ENCODE assay signal across 18 cellular contexts in the genomic region with DNA sequence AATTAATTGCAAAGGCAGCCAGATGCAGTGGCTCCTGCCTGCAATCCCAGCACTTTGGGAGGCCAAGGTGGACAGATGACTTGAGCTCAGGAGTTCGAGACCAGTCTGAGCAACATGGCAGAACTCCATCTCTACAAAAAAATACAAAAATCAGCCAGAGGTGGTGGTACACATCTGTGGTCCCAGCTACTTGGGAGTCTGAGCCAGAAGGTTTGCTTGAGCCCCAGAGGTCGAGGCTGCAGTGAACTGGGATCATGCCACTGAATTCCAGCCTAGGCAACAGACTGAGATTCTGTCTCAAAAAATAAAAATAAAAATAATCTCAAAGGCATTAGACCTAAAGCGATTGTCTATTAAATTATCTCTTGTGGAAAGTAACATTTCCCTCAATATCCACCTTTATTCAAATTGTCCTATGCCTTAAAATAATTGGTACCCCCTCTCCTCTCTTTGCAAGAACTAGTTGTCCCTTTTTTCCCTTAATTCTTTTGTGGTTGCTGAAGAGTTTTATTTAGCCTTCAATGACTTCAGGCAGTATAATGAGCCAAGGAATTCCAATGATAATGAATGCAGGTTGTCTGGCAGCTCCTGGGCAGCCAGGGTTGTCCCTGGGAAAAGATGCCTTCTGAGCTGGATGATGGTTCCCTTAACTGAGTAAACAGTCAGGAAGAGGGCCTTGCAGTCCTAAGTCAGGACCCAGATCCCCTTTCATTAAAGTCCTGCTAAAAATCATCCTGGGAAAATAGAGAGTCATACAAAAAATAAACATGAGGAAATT. TPM values are rescaled to one million over a fixed set of nuclear protein-coding genes. Genes with fewer than 3 reads are reported as not detected.
DNase-seq lines count a peak whose midpoint lies in the region; ATAC-seq and TF ChIP-seq lines count a peak whose summit lies in the region.
"Had no signal": no experiment of that assay in that cellular context is flagged by ENCODE, and none has a peak within 500 bp of the region (broad histone marks: within the 10 kb centered on the region; RNA-seq: fewer than 3 reads in every experiment).

No MANE protein-coding gene starts in this region.

- H3K79me2 ChIP-seq in neural progenitor cell (ENCODE audit: low read depth) (no peaks in the 10 kb centered on the region), MM.1S (ENCODE audit: low read length) (no peaks in the 10 kb centered on the region)

- no peak overlapping the region for H3K4me3 Mint-ChIP-seq in neural progenitor cell
- no peak overlapping the region for H3K4me3 Mint-ChIP-seq in natural killer cell
- H3K4me3 Mint-ChIP-seq: activated CD8-positive, alpha-beta T cell treated with anti-CD3 and anti-CD28 coated beads, Interleukin-2, amount 10 ng/mL, durations not matched to agents 7 days and 5 days; activated naive CD8-positive, alpha-beta T cell treated with anti-CD3 and anti-CD28 coated beads, Interleukin-2, amount 50 U/mL, for 24 hours; activated T-helper 1 cell treated with anti-CD3 and anti-CD28 coated beads, Interleukin-12 subunit alpha, Interleukin-12 subunit beta, Interleukin-2, Interleukin-4 antibody, amounts not matched to agents 30 ng/mL and 10 ng/mL and 1 ng/mL, durations not matched to agents 14 hours and 24 hours and 36 hours; stimulated activated naive CD8-positive, alpha-beta T cell treated with anti-CD3 and anti-CD28 coated beads, Interleukin-15, amount 100 ng/mL, for 72 hours; T-cell had no signal

- H3K27me3 ChIP-seq in left ventricle myocardium inferior (ENCODE audit: low read depth), result no peaks in the 10 kb centered on the region
- H3K27me3 ChIP-seq in neural progenitor cell, result no peaks in the 10 kb centered on the region
- H3K27me3 ChIP-seq in MM.1S (replicated peaks; ENCODE audit: insufficient read depth, low read length), result no peaks in the 10 kb centered on the region

- in situ Hi-C loops in astrocyte of the cerebellum (cut with HindIII; ENCODE audit: low sequenced_read_pairs), result no loop called here

- no peak overlapping the region for H3K4me3 ChIP-seq in astrocyte of the cerebellum (ENCODE audit: low read depth, low read length)
- no peak overlapping the region for H3K4me3 ChIP-seq in left ventricle myocardium inferior
- no peak overlapping the region for H3K4me3 ChIP-seq in neural progenitor cell
- H3K4me3 ChIP-seq in MM.1S (ENCODE audit: low read length), result no peak overlapping the region
- H3K4me3 ChIP-seq: psoas muscle had no signal

- H4K20me1 ChIP-seq in neural progenitor cell (ENCODE audit: low read depth), result no peaks in the 10 kb centered on the region
- H4K20me1 ChIP-seq in MM.1S (ENCODE audit: insufficient read depth, low read length), result no peaks in the 10 kb centered on the region

- peak overlapping the region; percentile 74 for H3K27ac ChIP-seq in left ventricle myocardium inferior (replicated peaks)
- peak overlapping the region; percentile 39 for H3K27ac ChIP-seq in neural progenitor cell
- H3K27ac ChIP-seq in MM.1S (ENCODE audit: low read length), result no peak overlapping the region
- H3K27ac ChIP-seq: HL-60, KMS-11, psoas muscle, VCaP had no signal

- H3K27me3 Mint-ChIP-seq in neural progenitor cell (ENCODE audit: insufficient read depth, low read depth) (no peaks in the 10 kb centered on the region), natural killer cell (ENCODE audit: low read depth in 2 of 2) (no peaks in the 10 kb centered on the region)
- H3K27me3 Mint-ChIP-seq: activated naive CD8-positive, alpha-beta T cell treated with anti-CD3 and anti-CD28 coated beads, Interleukin-2, amount 50 U/mL, for 24 hours; stimulated activated naive CD8-positive, alpha-beta T cell treated with anti-CD3 and anti-CD28 coated beads, Interleukin-15, amount 100 ng/mL, for 72 hours; T-cell had no signal

- peaks cover 13% of the 10 kb centered on the region for H3F3A ChIP-seq in neural progenitor cell (ENCODE audit: low read depth)
- no peaks in the 10 kb centered on the region for H3F3A ChIP-seq in MM.1S (ENCODE audit: insufficient read depth, low read length)

- H2AFZ ChIP-seq in neural progenitor cell (replicated peaks) (no peak overlapping the region), MM.1S (ENCODE audit: low read length) (no peak overlapping the region)

- H3K9me3 ChIP-seq in left ventricle myocardium inferior (replicated peaks) (peaks cover 6% of the 10 kb centered on the region), neural progenitor cell (ENCODE audit: low read depth) (no peaks in the 10 kb centered on the region), MM.1S (replicated peaks; ENCODE audit: insufficient read depth, low read length) (no peaks in the 10 kb centered on the region)
- H3K9me3 ChIP-seq: psoas muscle had no signal

- H3K9me3 Mint-ChIP-seq in neural progenitor cell (no peaks in the 10 kb centered on the region), natural killer cell (peaks cover 0 to 3% of the 10 kb centered on the region in 2 donors)
- H3K9me3 Mint-ChIP-seq: activated T-helper 1 cell treated with anti-CD3 and anti-CD28 coated beads, Interleukin-12 subunit alpha, Interleukin-12 subunit beta, Interleukin-2, Interleukin-4 antibody, amounts not matched to agents 30 ng/mL and 10 ng/mL and 1 ng/mL, durations not matched to agents 14 hours and 24 hours and 36 hours had no signal

- H3K9me2 ChIP-seq in MM.1S (replicated peaks; ENCODE audit: insufficient read depth, low read length), result no peaks in the 10 kb centered on the region

- intact Hi-C loops in left ventricle myocardium inferior (cut with micrococcal nuclease), result no loop called here
- intact Hi-C loops in natural killer cell (cut with micrococcal nuclease), result no loop called here

- H3K36me3 Mint-ChIP-seq in neural progenitor cell (no peaks in the 10 kb centered on the region), natural killer cell (no peaks in the 10 kb centered on the region)

- peak overlapping the region; percentile 24 for H3K4me2 ChIP-seq in neural progenitor cell
- H3K4me2 ChIP-seq in MM.1S (ENCODE audit: low read depth, low read length), result no peak overlapping the region
- H3K4me2 ChIP-seq: KMS-11 had no signal

- H3K4me1 ChIP-seq in left ventricle myocardium inferior (peaks cover 44% of the 10 kb centered on the region), neural progenitor cell (peaks cover 19% of the 10 kb centered on the region), MM.1S (ENCODE audit: low read length) (no peaks in the 10 kb centered on the region)

- H3K9ac ChIP-seq in neural progenitor cell (no peak overlapping the region), MM.1S (ENCODE audit: low read length) (no peak overlapping the region)
- H3K9ac ChIP-seq: KMS-11 had no signal

- DNase-seq in ELF-1 (ENCODE audit: low read depth, low spot score), result peak; percentile 49
- DNase-seq in astrocyte of the cerebellum (ENCODE audit: low read depth), result peak; percentile 3
- no peak for DNase-seq in left ventricle myocardium inferior
- DNase-seq in neural progenitor cell (ENCODE audit: low spot score), result peak; percentile 47
- no peak for DNase-seq in superior temporal gyrus (ENCODE audit: extremely low spot score)
- no peak for DNase-seq in natural killer cell
- no peak for DNase-seq in SHP77 (lab: John Stamatoyannopoulos, UW)
- no peak for DNase-seq in MM.1S
- DNase-seq: activated CD8-positive, alpha-beta T cell treated with anti-CD3 and anti-CD28 coated beads, Interleukin-2, amount 10 ng/mL, durations not matched to agents 7 days and 5 days; activated naive CD8-positive, alpha-beta T cell treated with anti-CD3 and anti-CD28 coated beads, Interleukin-2, amount 50 U/mL, for 24 hours; glutamatergic neuron; psoas muscle; stimulated activated naive CD8-positive, alpha-beta T cell treated with anti-CD3 and anti-CD28 coated beads, Interleukin-15, amount 100 ng/mL, for 72 hours; T-cell had no signal

- TF ChIP-seq CTCF in astrocyte of the cerebellum (IDR thresholded peaks at IDR 0.05; ENCODE audit: low read depth, low read length, missing control alignments) (no peak), left ventricle myocardium inferior (IDR thresholded peaks at IDR 0.05; ENCODE audit: borderline replicate concordance) (no peak), neural progenitor cell (IDR thresholded peaks at IDR 0.05) (no peak), natural killer cell (IDR thresholded peaks at IDR 0.05) (no peak), MM.1S (IDR thresholded peaks at IDR 0.05; ENCODE audit: low read length) (no peak)

- H3K36me3 ChIP-seq in left ventricle myocardium inferior (peaks cover 10% of the 10 kb centered on the region), neural progenitor cell (no peaks in the 10 kb centered on the region), MM.1S (replicated peaks; ENCODE audit: insufficient read depth, low read length) (no peaks in the 10 kb centered on the region)

- peak overlapping the region; percentile 7 for H3K27ac Mint-ChIP-seq in neural progenitor cell
- no peak overlapping the region for H3K27ac Mint-ChIP-seq in natural killer cell
- H3K27ac Mint-ChIP-seq: activated CD8-positive, alpha-beta T cell treated with anti-CD3 and anti-CD28 coated beads, Interleukin-2, amount 10 ng/mL, durations not matched to agents 7 days and 5 days; activated naive CD8-positive, alpha-beta T cell treated with anti-CD3 and anti-CD28 coated beads, Interleukin-2, amount 50 U/mL, for 24 hours; activated T-helper 1 cell treated with anti-CD3 and anti-CD28 coated beads, Interleukin-12 subunit alpha, Interleukin-12 subunit beta, Interleukin-2, Interleukin-4 antibody, amounts not matched to agents 30 ng/mL and 10 ng/mL and 1 ng/mL, durations not matched to agents 14 hours and 24 hours and 36 hours; stimulated activated naive CD8-positive, alpha-beta T cell treated with anti-CD3 and anti-CD28 coated beads, Interleukin-15, amount 100 ng/mL, for 72 hours; T-cell had no signal

- H3K4me1 Mint-ChIP-seq in neural progenitor cell (peaks cover 12% of the 10 kb centered on the region), natural killer cell (no peaks in the 10 kb centered on the region)
- H3K4me1 Mint-ChIP-seq: activated naive CD8-positive, alpha-beta T cell treated with anti-CD3 and anti-CD28 coated beads, Interleukin-2, amount 50 U/mL, for 24 hours; stimulated activated naive CD8-positive, alpha-beta T cell treated with anti-CD3 and anti-CD28 coated beads, Interleukin-15, amount 100 ng/mL, for 72 hours; T-cell had no signal

- no peak for ATAC-seq in natural killer cell
- ATAC-seq: activated CD8-positive, alpha-beta T cell treated with anti-CD3 and anti-CD28 coated beads, Interleukin-2, amount 10 ng/mL, durations not matched to agents 7 days and 5 days; activated naive CD8-positive, alpha-beta T cell treated with anti-CD3 and anti-CD28 coated beads, Interleukin-2, amount 50 U/mL, for 24 hours; stimulated activated naive CD8-positive, alpha-beta T cell treated with anti-CD3 and anti-CD28 coated beads, Interleukin-15, amount 100 ng/mL, for 72 hours; T-cell had no signal

RNA-seq across cellular contexts. Expression of gene GPR75, which starts 32.2 kb away (rescaled TPM):
- total RNA-seq in left ventricle myocardium inferior (0.82 TPM), neural progenitor cell (ENCODE audit: low replicate concordance) (0.94 and 1.1 TPM in 2 replicates), natural killer cell (1 to 10 TPM; 3.8 to 4.9 (median 4.1) TPM)

RNA-seq across cellular contexts. Expression of gene ERLEC1, which starts 40.7 kb away (rescaled TPM):
- total RNA-seq in left ventricle myocardium inferior (44.3 TPM), neural progenitor cell (ENCODE audit: low replicate concordance) (33.3 and 43.4 TPM in 2 replicates), natural killer cell (10 to 100 TPM; 19.7 to 27.1 (median 21.7) TPM)

RNA-seq across cellular contexts. Expression of gene ASB3, which starts 40.8 kb away (rescaled TPM):
- total RNA-seq in left ventricle myocardium inferior (11.4 TPM), neural progenitor cell (ENCODE audit: low replicate concordance) (49.2 and 71.9 TPM in 2 replicates), natural killer cell (10 to 100 TPM; 27.9 to 37.0 (median 29.6) TPM)

RNA-seq across cellular contexts. Expression of gene CHAC2, which starts 60.0 kb away (rescaled TPM):
- 3.8 TPM for total RNA-seq in left ventricle myocardium inferior
- total RNA-seq in neural progenitor cell (ENCODE audit: low replicate concordance), result 3.6 and 4.5 TPM in 2 replicates
- 1 to 10 TPM in 2 of 3 donors, under 1 TPM in 1; 0.83 to 1.5 (median 1.4) TPM for total RNA-seq in natural killer cell

Comparison
In these comparisons a context has a peak if more than half of its experiments do, and no peak if none do; other contexts are left out.
1. DNase-seq: peak in ELF-1 (single experiment), astrocyte of the cerebellum (single experiment) and neural progenitor cell (single experiment); none in left ventricle myocardium inferior (single experiment), superior temporal gyrus (single experiment), natural killer cell (single experiment), SHP77 (0 of 2) and MM.1S (single experiment).